17 cellular contexts compared by ENCODE assay signal in genomic region chr5:152819891-152820290, GRCh38.
DNase-seq lines count a peak whose midpoint lies in the region; ATAC-seq and TF ChIP-seq lines count a peak whose summit lies in the region.
"Had no signal": no experiment of that assay in that cellular context is flagged by ENCODE, and none has a peak within 500 bp of the region (broad histone marks: within the 10 kb centered on the region; RNA-seq: fewer than 3 reads in every experiment).

No MANE protein-coding gene starts in this region.

- no peak for TF ChIP-seq CTCF in endodermal cell (conservative IDR thresholded peaks at IDR 0.05)

- peaks cover 27% of the 10 kb centered on the region for H3K4me1 Mint-ChIP-seq in endodermal cell
- H3K4me1 Mint-ChIP-seq in activated T-helper 1 cell treated with anti-CD3 and anti-CD28 coated beads, Interleukin-12 subunit alpha, Interleukin-12 subunit beta, Interleukin-2, Interleukin-4 antibody, amounts not matched to agents 30 ng/mL and 10 ng/mL and 1 ng/mL, durations not matched to agents 14 hours and 24 hours and 36 hours (ENCODE audit: low read depth) = no peaks in the 10 kb centered on the region
- H3K4me1 Mint-ChIP-seq: CD4-positive, alpha-beta memory T cell had no signal

- H3K9me3 Mint-ChIP-seq in endodermal cell = no peaks in the 10 kb centered on the region
- H3K9me3 Mint-ChIP-seq in activated T-helper 1 cell treated with anti-CD3 and anti-CD28 coated beads, Interleukin-12 subunit alpha, Interleukin-12 subunit beta, Interleukin-2, Interleukin-4 antibody, amounts not matched to agents 30 ng/mL and 10 ng/mL and 1 ng/mL, durations not matched to agents 14 hours and 24 hours and 36 hours = no peaks in the 10 kb centered on the region
- H3K9me3 Mint-ChIP-seq: H9 had no signal

- H3K36me3 ChIP-seq in endodermal cell (ENCODE audit: control insufficient read depth, insufficient read depth, low read length) (no peaks in the 10 kb centered on the region), mesodermal cell (ENCODE audit: control insufficient read depth, insufficient read depth, low read length) (no peaks in the 10 kb centered on the region)

- intact Hi-C loops in activated T-helper 1 cell treated with anti-CD3 and anti-CD28 coated beads, Interleukin-12 subunit alpha, Interleukin-12 subunit beta, Interleukin-2, Interleukin-4 antibody, amounts not matched to agents 30 ng/mL and 10 ng/mL and 1 ng/mL, durations not matched to agents 14 hours and 24 hours and 36 hours (cut with micrococcal nuclease) = no loop called here

- H3K4me3 ChIP-seq in endodermal cell (ENCODE audit: low read length) (peak overlapping the region; percentile 8), mesodermal cell (ENCODE audit: extremely low read depth, insufficient read depth, low read length, poor library complexity, severe bottlenecking) (no peak overlapping the region)
- H3K4me3 ChIP-seq: A549 had no signal

- peaks cover 9% of the 10 kb centered on the region for H3K9me3 ChIP-seq in endodermal cell (ENCODE audit: control insufficient read depth, low read length)
- no peaks in the 10 kb centered on the region for H3K9me3 ChIP-seq in mesodermal cell (ENCODE audit: control insufficient read depth, low read length)
- H3K9me3 ChIP-seq: A549 had no signal

- DNase-seq in ELF-1 (ENCODE audit: low read depth, low spot score) (peak; percentile 8), endodermal cell (peak; percentile 81), GOT3 (lab: John Stamatoyannopoulos, UW) (no peak)
- DNase-seq in activated T-helper 1 cell treated with anti-CD3 and anti-CD28 coated beads, Interleukin-12 subunit alpha, Interleukin-12 subunit beta, Interleukin-2, Interleukin-4 antibody, amounts not matched to agents 30 ng/mL and 10 ng/mL and 1 ng/mL, durations not matched to agents 14 hours and 24 hours and 36 hours (ENCODE audit: low spot score) = no peak
- DNase-seq: 8988T; ACHN; C1 segment of cervical spinal cord; Calu3; CD4-positive, alpha-beta memory T cell; COR-L47; DMS53; DMS79 treated with DMSO at 0.1 percent for 48 hours; H9 had no signal

- H3K27me3 Mint-ChIP-seq in endodermal cell (ENCODE audit: insufficient read depth) = no peaks in the 10 kb centered on the region
- H3K27me3 Mint-ChIP-seq in activated T-helper 1 cell treated with anti-CD3 and anti-CD28 coated beads, Interleukin-12 subunit alpha, Interleukin-12 subunit beta, Interleukin-2, Interleukin-4 antibody, amounts not matched to agents 30 ng/mL and 10 ng/mL and 1 ng/mL, durations not matched to agents 14 hours and 24 hours and 36 hours (ENCODE audit: insufficient read depth) = no peaks in the 10 kb centered on the region
- H3K27me3 Mint-ChIP-seq: CD4-positive, alpha-beta memory T cell had no signal

- no peaks in the 10 kb centered on the region for H3K36me3 Mint-ChIP-seq in endodermal cell (ENCODE audit: low read depth)
- no peaks in the 10 kb centered on the region for H3K36me3 Mint-ChIP-seq in activated T-helper 1 cell treated with anti-CD3 and anti-CD28 coated beads, Interleukin-12 subunit alpha, Interleukin-12 subunit beta, Interleukin-2, Interleukin-4 antibody, amounts not matched to agents 30 ng/mL and 10 ng/mL and 1 ng/mL, durations not matched to agents 14 hours and 24 hours and 36 hours (ENCODE audit: low read depth)
- H3K36me3 Mint-ChIP-seq: CD4-positive, alpha-beta memory T cell had no signal

- no peaks in the 10 kb centered on the region for H3K27me3 ChIP-seq in endodermal cell (ENCODE audit: control insufficient read depth, insufficient read depth, low read length, poor library complexity, severe bottlenecking)

- H3K27ac ChIP-seq in endodermal cell (ENCODE audit: low read depth, low read length) (no peak overlapping the region), mesodermal cell (ENCODE audit: low read depth, low read length, severe bottlenecking) (peak overlapping the region; percentile 39)
- H3K27ac ChIP-seq: A549 had no signal

- no peak overlapping the region for H3K4me3 Mint-ChIP-seq in endodermal cell
- H3K4me3 Mint-ChIP-seq in activated T-helper 1 cell treated with anti-CD3 and anti-CD28 coated beads, Interleukin-12 subunit alpha, Interleukin-12 subunit beta, Interleukin-2, Interleukin-4 antibody, amounts not matched to agents 30 ng/mL and 10 ng/mL and 1 ng/mL, durations not matched to agents 14 hours and 24 hours and 36 hours = no peak overlapping the region
- H3K4me3 Mint-ChIP-seq: CD4-positive, alpha-beta memory T cell; H9 had no signal

- no peak for ATAC-seq in HG03354 (IDR thresholded peaks at IDR 0.05; ENCODE audit: poor library complexity, severe bottlenecking, unreplicated experiment)
- ATAC-seq: A549, HCT116 had no signal

- H3K9ac ChIP-seq in endodermal cell (ENCODE audit: extremely low read depth, low read length, poor library complexity, severe bottlenecking) = no peak overlapping the region

- peak overlapping the region; percentile 10 for H3K27ac Mint-ChIP-seq in endodermal cell
- no peak overlapping the region for H3K27ac Mint-ChIP-seq in activated T-helper 1 cell treated with anti-CD3 and anti-CD28 coated beads, Interleukin-12 subunit alpha, Interleukin-12 subunit beta, Interleukin-2, Interleukin-4 antibody, amounts not matched to agents 30 ng/mL and 10 ng/mL and 1 ng/mL, durations not matched to agents 14 hours and 24 hours and 36 hours
- H3K27ac Mint-ChIP-seq: CD4-positive, alpha-beta memory T cell; H9 had no signal

- H3K4me1 ChIP-seq in endodermal cell (ENCODE audit: control insufficient read depth, insufficient read depth, low read length) (peaks cover 2% of the 10 kb centered on the region), mesodermal cell (ENCODE audit: control insufficient read depth, insufficient read depth, low read length, poor library complexity, severe bottlenecking) (peaks cover 5% of the 10 kb centered on the region)
- H3K4me1 ChIP-seq: A549 had no signal

Comparison
In these comparisons a context has a peak if more than half of its experiments do, and no peak if none do; other contexts are left out.
1. DNase-seq: peak in ELF-1 (single experiment) and endodermal cell (single experiment); none in activated T-helper 1 cell treated with anti-CD3 and anti-CD28 coated beads, Interleukin-12 subunit alpha, Interleukin-12 subunit beta, Interleukin-2, Interleukin-4 antibody, amounts not matched to agents 30 ng/mL and 10 ng/mL and 1 ng/mL, durations not matched to agents 14 hours and 24 hours and 36 hours (single experiment) and GOT3 (single experiment).